16 cellular contexts compared by ENCODE assay signal in the genomic region with DNA sequence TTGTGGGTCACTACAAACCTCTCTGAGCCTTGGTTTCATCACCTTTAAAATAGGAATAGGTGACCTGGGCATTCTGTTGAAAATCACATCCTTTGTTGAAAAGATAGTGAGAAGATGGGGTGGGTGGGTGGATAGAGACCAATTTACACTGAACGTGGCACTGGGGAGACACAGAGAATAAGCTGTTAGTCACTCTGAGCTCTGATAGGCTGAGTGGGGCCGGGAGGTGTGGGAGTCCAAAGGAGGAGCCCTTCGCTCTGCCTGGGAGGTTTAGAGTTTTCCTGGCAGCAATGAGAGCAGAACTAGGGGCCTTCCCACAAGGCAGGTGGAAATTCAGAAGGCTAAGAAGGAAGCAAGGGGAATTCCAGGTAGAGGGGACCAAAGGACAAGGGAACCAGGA.
A peak's percentile ranks its signal among the peaks of the same experiment; 100 is the strongest.
DNase-seq lines count a peak whose midpoint lies in the region; ATAC-seq and TF ChIP-seq lines count a peak whose summit lies in the region.
"Had no signal": no experiment of that assay in that cellular context is flagged by ENCODE, and none has a peak within 500 bp of the region (broad histone marks: within the 10 kb centered on the region; RNA-seq: fewer than 3 reads in every experiment).

No MANE protein-coding gene starts in this region.

- intact Hi-C loops in lower lobe of right lung (cut with DNase I), result no loop called here

- peak; percentile 25 to 36 for ATAC-seq in activated T-cell treated with anti-CD3 and anti-CD28 coated beads, Interleukin-2, amount 50 U/mL, for 72 hours (replicated peaks in 1 of 2)
- ATAC-seq in activated T-cell treated with anti-CD3 and anti-CD28 coated beads, Interleukin-2, amount 50 U/mL, for 4 hours, result no peak
- ATAC-seq in activated T-helper 17 cell treated with anti-CD3 and anti-CD28 coated beads, Interleukin-2, amount 50 U/mL, for 72 hours (replicated peaks), result peak; percentile 72
- ATAC-seq in lower lobe of right lung (no peak), HG03175 (IDR thresholded peaks at IDR 0.05; ENCODE audit: unreplicated experiment) (no peak)
- ATAC-seq: HCT116, K562 had no signal

- H3K4me3 ChIP-seq in HEK293 (ENCODE audit: low read depth, low read length) (no peak overlapping the region), lower lobe of right lung (no peak overlapping the region)
- H3K4me3 ChIP-seq: GM23248, K562 had no signal

- TF ChIP-seq CTCF in HEK293 (tag by site-specific recombination; IDR thresholded peaks at IDR 0.05) (no peak), lower lobe of right lung (IDR thresholded peaks at IDR 0.05) (no peak)

- CTCF ChIA-PET in HEK293 (lab: Yijun Ruan, JAX), result interaction anchor here (0.6 to 0.8 kb wide), 2 partner anchors 35 to 1335 kb away, joined by 3 read pairs; no protein-coding TSS in a partner anchor

- H3K27ac ChIP-seq in HEK293 (ENCODE audit: extremely low read depth, low read depth, low read length), result no peak overlapping the region
- peak overlapping the region; percentile 64 for H3K27ac ChIP-seq in lower lobe of right lung
- H3K27ac ChIP-seq: C4-2B, GM23248 had no signal

- DNase-seq in activated T-cell treated with anti-CD3 and anti-CD28 coated beads, Interleukin-2, amount 50 U/mL, for 72 hours, result no peak
- DNase-seq in activated T-cell treated with anti-CD3 and anti-CD28 coated beads, Interleukin-2, amount 50 U/mL, for 4 hours, result no peak
- no peak for DNase-seq in lower lobe of right lung
- DNase-seq in activated CD4-positive, CD25-positive, alpha-beta regulatory T cell (lab: John Stamatoyannopoulos, UW), result no peak
- DNase-seq: DMS 273 treated with DMSO at 0.1 percent for 48 hours, GM23248, NCI-H1048, NCI-H1436 treated with DMSO at 0.1 percent for 48 hours, NCI-H2029 treated with DMSO at 0.1 percent for 48 hours, NCI-H510A treated with DMSO at 0.1 percent for 48 hours had no signal

- no peaks in the 10 kb centered on the region for H3K9me3 Mint-ChIP-seq in activated T-cell treated with anti-CD3 and anti-CD28 coated beads, Interleukin-2, amount 50 U/mL, for 72 hours
- peaks cover 3% of the 10 kb centered on the region for H3K9me3 Mint-ChIP-seq in activated T-cell treated with anti-CD3 and anti-CD28 coated beads, Interleukin-2, amount 50 U/mL, for 4 hours
- no peaks in the 10 kb centered on the region for H3K9me3 Mint-ChIP-seq in activated T-helper 17 cell treated with anti-CD3 and anti-CD28 coated beads, Interleukin-2, amount 50 U/mL, for 72 hours

- H3K27ac Mint-ChIP-seq in activated T-cell treated with anti-CD3 and anti-CD28 coated beads, Interleukin-2, amount 50 U/mL, for 72 hours, result no peak overlapping the region
- no peak overlapping the region for H3K27ac Mint-ChIP-seq in activated T-helper 17 cell treated with anti-CD3 and anti-CD28 coated beads, Interleukin-2, amount 50 U/mL, for 72 hours

- no peaks in the 10 kb centered on the region for H3K36me3 ChIP-seq in HEK293 (ENCODE audit: control insufficient read depth in 2 of 2, insufficient read depth in 1 of 2, low read length in 2 of 2)
- H3K36me3 ChIP-seq in lower lobe of right lung, result no peaks in the 10 kb centered on the region

- peaks cover 3% of the 10 kb centered on the region for H3K27me3 ChIP-seq in lower lobe of right lung (ENCODE audit: low read depth)

- H3K36me3 Mint-ChIP-seq in activated T-cell treated with anti-CD3 and anti-CD28 coated beads, Interleukin-2, amount 50 U/mL, for 72 hours (ENCODE audit: insufficient read depth in 2 of 2), result no peaks in the 10 kb centered on the region
- no peaks in the 10 kb centered on the region for H3K36me3 Mint-ChIP-seq in activated T-cell treated with anti-CD3 and anti-CD28 coated beads, Interleukin-2, amount 50 U/mL, for 4 hours (ENCODE audit: insufficient read depth)
- no peaks in the 10 kb centered on the region for H3K36me3 Mint-ChIP-seq in activated T-helper 17 cell treated with anti-CD3 and anti-CD28 coated beads, Interleukin-2, amount 50 U/mL, for 72 hours (ENCODE audit: low read depth)

- H3K4me1 Mint-ChIP-seq in activated T-cell treated with anti-CD3 and anti-CD28 coated beads, Interleukin-2, amount 50 U/mL, for 72 hours (ENCODE audit: low read depth), result peaks cover 60% of the 10 kb centered on the region
- H3K4me1 Mint-ChIP-seq in activated T-cell treated with anti-CD3 and anti-CD28 coated beads, Interleukin-2, amount 50 U/mL, for 4 hours (ENCODE audit: low read depth), result peaks cover 58% of the 10 kb centered on the region
- peaks cover 17% of the 10 kb centered on the region for H3K4me1 Mint-ChIP-seq in activated T-helper 17 cell treated with anti-CD3 and anti-CD28 coated beads, Interleukin-2, amount 50 U/mL, for 72 hours

- H3K4me3 Mint-ChIP-seq in activated T-cell treated with anti-CD3 and anti-CD28 coated beads, Interleukin-2, amount 50 U/mL, for 72 hours, result peak overlapping the region in 1 of 2 donors; percentile 34
- no peak overlapping the region for H3K4me3 Mint-ChIP-seq in activated T-cell treated with anti-CD3 and anti-CD28 coated beads, Interleukin-2, amount 50 U/mL, for 4 hours
- H3K4me3 Mint-ChIP-seq in activated T-helper 17 cell treated with anti-CD3 and anti-CD28 coated beads, Interleukin-2, amount 50 U/mL, for 72 hours, result peak overlapping the region; percentile 2

- H3K4me1 ChIP-seq in HEK293 (ENCODE audit: control insufficient read depth, insufficient read depth, low read length) (no peaks in the 10 kb centered on the region), lower lobe of right lung (peaks cover 35% of the 10 kb centered on the region)

- POLR2A ChIA-PET in HEK293 (lab: Yijun Ruan, JAX), result no interaction called here

- H3K9me3 ChIP-seq in HEK293 (ENCODE audit: control insufficient read depth, insufficient read depth, low read depth, low read length) (no peaks in the 10 kb centered on the region), lower lobe of right lung (no peaks in the 10 kb centered on the region)

- peaks cover 13% of the 10 kb centered on the region for H3K27me3 Mint-ChIP-seq in activated T-cell treated with anti-CD3 and anti-CD28 coated beads, Interleukin-2, amount 50 U/mL, for 72 hours (ENCODE audit: low read depth)
- peaks cover 6% of the 10 kb centered on the region for H3K27me3 Mint-ChIP-seq in activated T-cell treated with anti-CD3 and anti-CD28 coated beads, Interleukin-2, amount 50 U/mL, for 4 hours (ENCODE audit: low read depth)
- H3K27me3 Mint-ChIP-seq in activated T-helper 17 cell treated with anti-CD3 and anti-CD28 coated beads, Interleukin-2, amount 50 U/mL, for 72 hours, result no peaks in the 10 kb centered on the region

TF ChIP-seq in HEK293, 187 proteins besides CTCF, POLR2A, EP300 and RAD21:
- TF ChIP-seq ZNF37A (tag by site-specific recombination; IDR thresholded peaks at IDR 0.05) (no peak), SALL2 (tag by site-specific recombination; IDR thresholded peaks at IDR 0.05; ENCODE audit: borderline replicate concordance) (no peak), EGR2 (tag by site-specific recombination; IDR thresholded peaks at IDR 0.05; ENCODE audit: low read depth) (0 out of 2 replicates have a peak, but pooled peaks have one; percentile 25)

Comparison
In these comparisons a context has a peak if more than half of its experiments do, and no peak if none do; other contexts are left out.
1. ATAC-seq: peak in activated T-cell treated with anti-CD3 and anti-CD28 coated beads, Interleukin-2, amount 50 U/mL, for 72 hours (2 of 2) and activated T-helper 17 cell treated with anti-CD3 and anti-CD28 coated beads, Interleukin-2, amount 50 U/mL, for 72 hours (single experiment); none in activated T-cell treated with anti-CD3 and anti-CD28 coated beads, Interleukin-2, amount 50 U/mL, for 4 hours (0 of 2), lower lobe of right lung (0 of 2) and HG03175 (single experiment).